ENCODE assay signal across 9 cellular contexts in genomic region chr6:157240059-157240959, GRCh38.
A peak's percentile ranks its signal among the peaks of the same experiment; 100 is the strongest.
DNase-seq lines count a peak whose midpoint lies in the region; ATAC-seq and TF ChIP-seq lines count a peak whose summit lies in the region.
"Had no signal": no experiment of that assay in that cellular context is flagged by ENCODE, and none has a peak within 500 bp of the region (broad histone marks: within the 10 kb centered on the region; RNA-seq: fewer than 3 reads in every experiment).

No MANE protein-coding gene starts in this region.

- no peaks in the 10 kb centered on the region for H3F3A ChIP-seq in SK-N-SH (replicated peaks; ENCODE audit: insufficient read depth)

- no peaks in the 10 kb centered on the region for H3K27me3 ChIP-seq in SK-N-SH (ENCODE audit: insufficient read depth)

- H3K36me3 Mint-ChIP-seq in activated naive CD8-positive, alpha-beta T cell treated with anti-CD3 and anti-CD28 coated beads, Interleukin-2, amount 50 U/mL, for 24 hours (ENCODE audit: low read depth), result no peaks in the 10 kb centered on the region
- H3K36me3 Mint-ChIP-seq: IgD-negative memory B cell had no signal

- no peaks in the 10 kb centered on the region for H4K20me1 ChIP-seq in SK-N-SH (ENCODE audit: insufficient read depth)

- no peaks in the 10 kb centered on the region for H3K36me3 ChIP-seq in SK-N-SH (replicated peaks in 1 of 2; ENCODE audit: control insufficient read depth in 1 of 2, insufficient read depth in 2 of 2, low read length in 1 of 2)

- no peaks in the 10 kb centered on the region for H3K9me3 ChIP-seq in SK-N-SH

- no peak overlapping the region for H3K27ac ChIP-seq in SK-N-SH (ENCODE audit: low read depth in 2 of 2, low read length in 1 of 2)

- H3K4me3 Mint-ChIP-seq in activated naive CD8-positive, alpha-beta T cell treated with anti-CD3 and anti-CD28 coated beads, Interleukin-2, amount 50 U/mL, for 24 hours, result no peak overlapping the region

- no peak overlapping the region for H2AFZ ChIP-seq in SK-N-SH (ENCODE audit: low read depth)

- H3K4me2 ChIP-seq in SK-N-SH, result no peak overlapping the region

- H3K4me1 ChIP-seq in SK-N-SH (ENCODE audit: control insufficient read depth in 1 of 2, insufficient read depth in 2 of 2, low read depth in 1 of 2, low read length in 1 of 2), result no peaks in the 10 kb centered on the region

- no peak for TF ChIP-seq EP300 in SK-N-SH (IDR thresholded peaks at IDR 0.05; ENCODE audit: borderline replicate concordance in 1 of 2, low read depth in 1 of 2, low read length in 1 of 2)

- peaks cover 8% of the 10 kb centered on the region for H3K9me3 Mint-ChIP-seq in activated naive CD8-positive, alpha-beta T cell treated with anti-CD3 and anti-CD28 coated beads, Interleukin-2, amount 50 U/mL, for 24 hours

- WGBS in SK-N-SH (ENCODE audit: low lambda C conversion rate), result 81% methylated on average over 28 of the region's 28 CpGs

- no peaks in the 10 kb centered on the region for H3K9me2 ChIP-seq in SK-N-SH

- TF ChIP-seq RAD21 in SK-N-SH (IDR thresholded peaks at IDR 0.05; ENCODE audit: low read length), result no peak

- POLR2A ChIA-PET in SK-N-SH (lab: Yijun Ruan, JAX), result no interaction called here

- no peak overlapping the region for H3K27ac Mint-ChIP-seq in activated naive CD8-positive, alpha-beta T cell treated with anti-CD3 and anti-CD28 coated beads, Interleukin-2, amount 50 U/mL, for 24 hours
- H3K27ac Mint-ChIP-seq: IgD-negative memory B cell had no signal

- CTCF ChIA-PET in SK-N-SH (lab: Yijun Ruan, JAX), result interaction anchor here (1.0 kb wide), 1 partner anchor 34 kb away, joined by 3 read pairs; no protein-coding TSS in a partner anchor

- H3K79me2 ChIP-seq in SK-N-SH (ENCODE audit: insufficient read depth), result no peaks in the 10 kb centered on the region

- DNase-seq in Daoy (ENCODE audit: low read depth), result peak; percentile 77
- DNase-seq in NCI-H2029 treated with DMSO at 0.1 percent for 48 hours (lab: John Stamatoyannopoulos, UW), result peak; percentile 74
- DNase-seq in cerebellar cortex (ENCODE audit: low spot score), result peak; percentile 24
- DNase-seq in myocyte (ENCODE audit: low read depth), result peak; percentile 55
- no peak for DNase-seq in iPS-NIHi11 (ENCODE audit: low spot score)
- DNase-seq in activated naive CD8-positive, alpha-beta T cell treated with anti-CD3 and anti-CD28 coated beads, Interleukin-2, amount 50 U/mL, for 24 hours, result no peak
- no peak for DNase-seq in SK-N-SH

- ATAC-seq in activated naive CD8-positive, alpha-beta T cell treated with anti-CD3 and anti-CD28 coated beads, Interleukin-2, amount 50 U/mL, for 24 hours, result no peak
- no peak for ATAC-seq in HG03457 (IDR thresholded peaks at IDR 0.05; ENCODE audit: unreplicated experiment)

- H3K9ac ChIP-seq in SK-N-SH, result no peak overlapping the region

- H3K4me3 ChIP-seq in SK-N-SH (ENCODE audit: low read depth in 2 of 2, low read length in 1 of 2), result no peak overlapping the region

- H3K4me1 Mint-ChIP-seq in activated naive CD8-positive, alpha-beta T cell treated with anti-CD3 and anti-CD28 coated beads, Interleukin-2, amount 50 U/mL, for 24 hours, result peaks cover 10% of the 10 kb centered on the region

- peaks cover 31% of the 10 kb centered on the region for H3K27me3 Mint-ChIP-seq in activated naive CD8-positive, alpha-beta T cell treated with anti-CD3 and anti-CD28 coated beads, Interleukin-2, amount 50 U/mL, for 24 hours

- TF ChIP-seq CTCF in SK-N-SH (IDR thresholded peaks at IDR 0.05), result no peak

TF ChIP-seq in SK-N-SH, 30 proteins besides CTCF, POLR2A, EP300 and RAD21:
- TF ChIP-seq CHD2 (IDR thresholded peaks at IDR 0.05; ENCODE audit: low read length, partially characterized antibody) (no peak), IRF3 (IDR thresholded peaks at IDR 0.05; ENCODE audit: low read depth, low read length) (no peak), PBX3 (IDR thresholded peaks at IDR 0.05) (no peak), MXI1 (IDR thresholded peaks at IDR 0.05; ENCODE audit: low read depth, low read length) (no peak), MAX (IDR thresholded peaks at IDR 0.05; ENCODE audit: low read depth) (no peak), TAF1 (IDR thresholded peaks at IDR 0.05; ENCODE audit: borderline replicate concordance, low read depth, low read length) (no peak), TCF12 (IDR thresholded peaks at IDR 0.05) (no peak), GABPA (IDR thresholded peaks at IDR 0.05; ENCODE audit: low read depth) (no peak), USF2 (IDR thresholded peaks at IDR 0.05; ENCODE audit: borderline replicate concordance, low read depth, low read length) (no peak), FOXJ3 (CRISPR knock-in tag; IDR thresholded peaks at IDR 0.05) (no peak), ZBTB33 (IDR thresholded peaks at IDR 0.05; ENCODE audit: borderline replicate concordance, low read depth) (no peak), ELF1 (IDR thresholded peaks at IDR 0.05) (no peak), MEF2A (IDR thresholded peaks at IDR 0.05; ENCODE audit: borderline replicate concordance, low read depth) (no peak), TEAD4 (IDR thresholded peaks at IDR 0.05; ENCODE audit: borderline replicate concordance, insufficient read depth) (no peak), GATA2 (CRISPR knock-in tag; IDR thresholded peaks at IDR 0.05) (no peak), FOSL2 (IDR thresholded peaks at IDR 0.05; ENCODE audit: borderline replicate concordance, low read depth) (no peak), USF1 (IDR thresholded peaks at IDR 0.05; ENCODE audit: borderline replicate concordance, low read depth) (no peak), RXRA (IDR thresholded peaks at IDR 0.05; ENCODE audit: borderline replicate concordance, low read depth) (no peak), NFIC (IDR thresholded peaks at IDR 0.05; ENCODE audit: borderline replicate concordance) (no peak)
TF ChIP-seq in SK-N-SH: peak in this region for 0.

Comparison
In these comparisons a context has a peak if more than half of its experiments do, and no peak if none do; other contexts are left out.
1. DNase-seq: peak in Daoy (single experiment), NCI-H2029 treated with DMSO at 0.1 percent for 48 hours (single experiment), cerebellar cortex (single experiment) and myocyte (single experiment); none in iPS-NIHi11 (single experiment), activated naive CD8-positive, alpha-beta T cell treated with anti-CD3 and anti-CD28 coated beads, Interleukin-2, amount 50 U/mL, for 24 hours (single experiment) and SK-N-SH (single experiment).